In genomic region chr14:19895282-19895681, GRCh38 we compare ENCODE assay signal across 36 cellular contexts. TPM values are rescaled to one million over a fixed set of nuclear protein-coding genes. Genes with fewer than 3 reads are reported as not detected.
"Had no signal": no experiment of that assay in that cellular context is flagged by ENCODE, and none has a peak within 500 bp of the region (broad histone marks: within the 10 kb centered on the region; RNA-seq: fewer than 3 reads in every experiment).

No MANE protein-coding gene starts in this region.

- H3K4me1 ChIP-seq: colonic mucosa, esophagus muscularis mucosa, foreskin keratinocyte, gastroesophageal sphincter, heart left ventricle, psoas muscle, sigmoid colon, stomach, thyroid gland, uterus had no signal

- H3K9me3 ChIP-seq: ovary, thyroid gland had no signal

- DNase-seq: colonic mucosa; effector memory CD4-positive, alpha-beta T cell; foreskin keratinocyte; heart left ventricle; kidney; mammary epithelial cell; mesendoderm; midbrain; naive thymus-derived CD8-positive, alpha-beta T cell; nephron progenitor cell; nucleus accumbens; ovary; psoas muscle; right cardiac atrium; sigmoid colon; stimulated activated CD4-positive, alpha-beta T cell treated with anti-CD3 and anti-CD28 coated beads, Interleukin-15, amount 100 ng/mL, for 24 hours; stimulated activated CD4-positive, alpha-beta T cell treated with anti-CD3 and anti-CD28 coated beads, Interleukin-2, amount 100 ng/mL, for 48 hours; stimulated activated naive B cell treated with anti-CD40 and anti-IgM and Interleukin-4, amounts not matched to agents 10 μg/mL and 1 μg/mL and 100 μg/mL, for 72 hours; stomach; thyroid gland; trophoblast cell; uterus had no signal

- H3K27me3 ChIP-seq: colonic mucosa, esophagus muscularis mucosa, foreskin keratinocyte, gastroesophageal sphincter, heart left ventricle, hepatocyte, ovary, sigmoid colon, stomach, thyroid gland, uterus had no signal

- H3K27ac ChIP-seq: colonic mucosa, esophagus muscularis mucosa, foreskin keratinocyte, gastroesophageal sphincter, heart left ventricle, hepatocyte, ovary, psoas muscle, sigmoid colon, stomach, thyroid gland, uterus had no signal

- H3K4me3 ChIP-seq: colonic mucosa, esophagus muscularis mucosa, gastroesophageal sphincter, heart left ventricle, hepatocyte, ovary, psoas muscle, sigmoid colon, stomach, thyroid gland, uterus had no signal

- H3K36me3 ChIP-seq: colonic mucosa, esophagus muscularis mucosa, gastroesophageal sphincter, heart left ventricle, ovary, sigmoid colon, stomach, thyroid gland, uterus had no signal

- ATAC-seq: foreskin keratinocyte; gastroesophageal sphincter; heart left ventricle; left lobe of liver; naive thymus-derived CD8-positive, alpha-beta T cell; psoas muscle had no signal

RNA-seq across cellular contexts. Expression of gene OR4K2, which starts 20.3 kb away (rescaled TPM):
- total RNA-seq: chondrocyte; colonic mucosa; endothelial cell of umbilical vein; epithelial cell of proximal tubule; esophagus muscularis mucosa; fibroblast of lung; foreskin keratinocyte; gastroesophageal sphincter; heart left ventricle; hepatocyte; kidney; left lobe of liver; lower leg skin; mammary epithelial cell; myocyte; naive thymus-derived CD8-positive, alpha-beta T cell; ovary; psoas muscle; renal cortical epithelial cell; right cardiac atrium; sigmoid colon; skeletal muscle tissue; subcutaneous adipose tissue; temporal lobe; thyroid gland; uterus had no signal

RNA-seq across cellular contexts. Expression of gene OR4K5, which starts 25.1 kb away (rescaled TPM):
- total RNA-seq: chondrocyte; colonic mucosa; endothelial cell of umbilical vein; epithelial cell of proximal tubule; esophagus muscularis mucosa; fibroblast of lung; foreskin keratinocyte; gastroesophageal sphincter; heart left ventricle; hepatocyte; kidney; left lobe of liver; lower leg skin; mammary epithelial cell; myocyte; naive thymus-derived CD8-positive, alpha-beta T cell; ovary; psoas muscle; renal cortical epithelial cell; right cardiac atrium; sigmoid colon; skeletal muscle tissue; stomach; subcutaneous adipose tissue; temporal lobe; thyroid gland; uterus had no signal

RNA-seq across cellular contexts. Expression of gene OR4K1, which starts 35.4 kb away (rescaled TPM):
- total RNA-seq: chondrocyte; colonic mucosa; endothelial cell of umbilical vein; epithelial cell of proximal tubule; esophagus muscularis mucosa; fibroblast of lung; foreskin keratinocyte; gastroesophageal sphincter; heart left ventricle; hepatocyte; kidney; left lobe of liver; lower leg skin; mammary epithelial cell; myocyte; naive thymus-derived CD8-positive, alpha-beta T cell; ovary; psoas muscle; renal cortical epithelial cell; right cardiac atrium; sigmoid colon; skeletal muscle tissue; stomach; subcutaneous adipose tissue; temporal lobe; thyroid gland; uterus had no signal
